In the genomic region with DNA sequence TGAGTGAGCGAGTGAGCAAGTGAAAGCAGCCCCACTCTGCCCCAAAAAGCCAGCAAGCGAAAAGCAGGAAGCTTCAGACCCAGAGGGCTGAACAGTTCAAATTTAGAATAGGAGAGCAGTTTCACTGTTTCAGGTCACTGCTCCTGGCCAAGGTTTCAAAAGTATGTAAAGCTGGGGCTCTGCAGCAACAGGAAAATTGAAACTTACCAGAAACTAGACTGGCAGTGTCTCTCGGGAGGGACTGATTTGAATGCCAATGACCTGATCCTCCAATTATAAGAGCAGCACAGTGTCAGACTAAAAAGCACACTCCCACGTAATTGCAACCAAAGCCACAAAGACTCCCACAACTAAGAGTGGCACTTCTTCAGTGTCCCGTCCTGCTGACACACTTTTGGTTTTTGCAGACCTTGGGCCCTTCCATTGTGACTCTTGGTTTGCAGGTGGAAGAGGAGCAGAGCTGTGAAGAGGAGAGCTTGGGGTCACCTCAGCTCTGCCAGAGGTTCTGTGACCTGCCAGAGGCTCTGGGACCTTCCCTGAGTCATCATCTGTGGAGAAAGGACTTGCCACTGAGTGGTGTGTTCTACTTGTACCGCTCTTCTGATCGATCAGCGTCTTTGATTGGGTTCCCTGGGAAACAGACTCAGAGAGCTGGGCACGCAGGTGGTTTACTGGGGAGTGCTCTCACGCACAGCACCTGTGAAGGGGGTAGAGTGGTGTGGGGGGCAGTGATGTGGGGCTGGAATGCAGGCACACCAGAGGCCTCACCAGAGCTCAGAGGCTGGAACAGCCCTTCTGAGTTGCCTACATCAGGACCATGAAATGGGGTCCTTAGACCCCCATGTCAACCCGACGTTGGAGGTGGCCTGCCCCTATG, we compare ENCODE assay signal across 9 cellular contexts. TPM values are rescaled to one million over a fixed set of nuclear protein-coding genes. Genes with fewer than 3 reads are reported as not detected.
DNase-seq lines count a peak whose midpoint lies in the region; ATAC-seq and TF ChIP-seq lines count a peak whose summit lies in the region.
"Had no signal": no experiment of that assay in that cellular context is flagged by ENCODE, and none has a peak within 500 bp of the region (broad histone marks: within the 10 kb centered on the region; RNA-seq: fewer than 3 reads in every experiment).

No MANE protein-coding gene starts in this region.

- peaks cover 6% of the 10 kb centered on the region for H3K9me3 Mint-ChIP-seq in activated CD4-positive, alpha-beta T cell treated with anti-CD3 and anti-CD28 coated beads, Interleukin-2, amount 10 ng/mL, durations not matched to agents 7 days and 5 days

- no peak for TF ChIP-seq CTCF in NB4 (IDR thresholded peaks at IDR 0.05; ENCODE audit: low read depth, low read length)
- no peak for TF ChIP-seq CTCF in neutrophil (IDR thresholded peaks at IDR 0.05)

- CTCF ChIA-PET in activated CD4-positive, alpha-beta T cell treated with anti-CD3 and anti-CD28 coated beads, Interleukin-2, amount 10 ng/mL, durations not matched to agents 7 days and 5 days (lab: Charles Lee): interaction anchor here (0.8 to 1.6 kb wide), 2 partner anchors 11 to 95 kb away, joined by 3 to 5 read pairs; no protein-coding TSS in a partner anchor

- H3K27ac Mint-ChIP-seq in activated CD4-positive, alpha-beta T cell treated with anti-CD3 and anti-CD28 coated beads, Interleukin-2, amount 10 ng/mL, durations not matched to agents 7 days and 5 days: no peak overlapping the region
- H3K27ac Mint-ChIP-seq: IgD-negative memory B cell had no signal

- peak overlapping the region; percentile 13 for H3K27ac ChIP-seq in neutrophil

- H3K27me3 ChIP-seq in neutrophil: no peaks in the 10 kb centered on the region

- H3K9me3 ChIP-seq in neutrophil: no peaks in the 10 kb centered on the region

- peaks cover 2% of the 10 kb centered on the region for H3K4me1 Mint-ChIP-seq in activated CD4-positive, alpha-beta T cell treated with anti-CD3 and anti-CD28 coated beads, Interleukin-2, amount 10 ng/mL, durations not matched to agents 7 days and 5 days

- no peak for TF ChIP-seq POLR2A in NB4 (IDR thresholded peaks at IDR 0.05; ENCODE audit: extremely low read depth, insufficient read length)

- peaks cover 39 to 47% of the 10 kb centered on the region in 2 experiments for H3K4me1 ChIP-seq in neutrophil (ENCODE audit: control insufficient read depth in 1 of 2, insufficient read depth in 1 of 2, low read depth in 1 of 2, low read length in 1 of 2)

- H3K4me3 Mint-ChIP-seq in activated CD4-positive, alpha-beta T cell treated with anti-CD3 and anti-CD28 coated beads, Interleukin-2, amount 10 ng/mL, durations not matched to agents 7 days and 5 days: no peak overlapping the region

- peaks cover 17% of the 10 kb centered on the region for H3K27me3 Mint-ChIP-seq in activated CD4-positive, alpha-beta T cell treated with anti-CD3 and anti-CD28 coated beads, Interleukin-2, amount 10 ng/mL, durations not matched to agents 7 days and 5 days

- POLR2A ChIA-PET in activated CD4-positive, alpha-beta T cell treated with anti-CD3 and anti-CD28 coated beads, Interleukin-2, amount 10 ng/mL, durations not matched to agents 7 days and 5 days (lab: Charles Lee): no interaction called here

- no peaks in the 10 kb centered on the region for H3K36me3 Mint-ChIP-seq in activated CD4-positive, alpha-beta T cell treated with anti-CD3 and anti-CD28 coated beads, Interleukin-2, amount 10 ng/mL, durations not matched to agents 7 days and 5 days (ENCODE audit: low read depth)
- H3K36me3 Mint-ChIP-seq: IgD-negative memory B cell had no signal

- no peaks in the 10 kb centered on the region for H3K36me3 ChIP-seq in neutrophil

- DNase-seq in activated CD4-positive, alpha-beta T cell treated with anti-CD3 and anti-CD28 coated beads, Interleukin-2, amount 10 ng/mL, durations not matched to agents 7 days and 5 days: peak; percentile 18
- DNase-seq in activated CD4-positive, alpha-beta T cell treated with anti-CD3 and anti-CD28 coated beads for 4 hours: no peak
- DNase-seq in NB4 (ENCODE audit: low read depth): peak; percentile 75
- DNase-seq in AG08395 (ENCODE audit: low spot score): no peak
- DNase-seq in glomerular visceral epithelial cell (ENCODE audit: extremely low spot score): no peak
- DNase-seq in NCI-H2081 (lab: John Stamatoyannopoulos, UW): no peak

- H3K4me3 ChIP-seq in NB4 (ENCODE audit: low read depth, low read length) (no peak overlapping the region), neutrophil (ENCODE audit: low read depth in 1 of 2, low read length in 1 of 2) (no peak overlapping the region)

- peak; percentile 89 for ATAC-seq in HG02763 (IDR thresholded peaks at IDR 0.05; ENCODE audit: unreplicated experiment)

RNA-seq across cellular contexts. Expression of a gene that starts 52.7 kb away (rescaled TPM):
- total RNA-seq in activated CD4-positive, alpha-beta T cell treated with anti-CD3 and anti-CD28 coated beads, Interleukin-2, amount 10 ng/mL, durations not matched to agents 7 days and 5 days: under 1 TPM; 0.40 to 0.62 TPM

Comparison
In these comparisons a context has a peak if more than half of its experiments do, and no peak if none do; other contexts are left out.
1. DNase-seq: peak in activated CD4-positive, alpha-beta T cell treated with anti-CD3 and anti-CD28 coated beads, Interleukin-2, amount 10 ng/mL, durations not matched to agents 7 days and 5 days (single experiment) and NB4 (single experiment); none in activated CD4-positive, alpha-beta T cell treated with anti-CD3 and anti-CD28 coated beads for 4 hours (0 of 2), AG08395 (single experiment), glomerular visceral epithelial cell (single experiment) and NCI-H2081 (0 of 2).